9 cellular contexts compared by ENCODE assay signal in the genomic region with DNA sequence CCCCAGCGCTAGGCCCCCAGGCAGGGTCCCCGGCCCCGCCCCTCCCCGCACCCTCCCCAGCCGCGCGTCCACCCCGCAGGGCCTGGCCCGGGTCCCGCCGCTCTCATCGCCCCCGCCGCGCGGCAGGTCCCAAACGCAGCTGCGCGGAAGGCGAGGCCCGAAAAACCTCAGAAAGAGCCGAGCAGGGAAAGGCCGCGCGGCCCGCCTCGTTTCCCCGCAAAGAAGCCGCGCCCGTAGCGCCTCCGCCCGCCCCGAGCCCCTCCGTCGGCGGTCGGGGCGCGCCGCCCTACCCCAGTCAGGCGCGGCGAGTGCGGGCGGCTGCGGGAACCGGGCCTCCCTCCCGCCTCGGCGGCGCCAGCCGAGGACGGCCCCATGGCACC. TPM values are rescaled to one million over a fixed set of nuclear protein-coding genes. Genes with fewer than 3 reads are reported as not detected.
DNase-seq lines count a peak whose midpoint lies in the region; ATAC-seq, FAIRE-seq and TF ChIP-seq lines count a peak whose summit lies in the region.
"Had no signal": no experiment of that assay in that cellular context is flagged by ENCODE, and none has a peak within 500 bp of the region (broad histone marks: within the 10 kb centered on the region; RNA-seq: fewer than 3 reads in every experiment).

No MANE protein-coding gene starts in this region.

- TF ChIP-seq CTCF in body of pancreas (IDR thresholded peaks at IDR 0.05): no peak
- no peak for TF ChIP-seq CTCF in GM20000 (IDR thresholded peaks at IDR 0.05; ENCODE audit: extremely low read depth, missing control alignments)

- intact Hi-C loops in body of pancreas (cut with DNase I): no loop called here

- peak overlapping the region; percentile 49 for H2BK120ac ChIP-seq in mesenchymal stem cell (ENCODE audit: low read depth, low read length)

- H3K4ac ChIP-seq in mesenchymal stem cell (ENCODE audit: low read depth in 1 of 2, low read length in 2 of 2): peak overlapping the region in 1 of 2 experiments; percentile 50

- no peak overlapping the region for H2BK5ac ChIP-seq in mesenchymal stem cell (ENCODE audit: low read depth, low read length, poor library complexity, severe bottlenecking)

- WGBS in body of pancreas, 2 donors: 0% methylated on average over 1 to 46 of the region's 55 CpGs
- WGBS in mesenchymal stem cell: 1% methylated on average over 48 of the region's 55 CpGs

- H3K27ac ChIP-seq in HUES6 (ENCODE audit: low read depth, low read length) (peak overlapping the region; percentile 79; the same call in 1 of the 2 replicates), body of pancreas (peak overlapping the region; percentile 46 to 81 (median 69)), mesenchymal stem cell (ENCODE audit: low read length, poor library complexity, severe bottlenecking) (no peak overlapping the region)

- no peak overlapping the region for H2AK5ac ChIP-seq in mesenchymal stem cell (ENCODE audit: low read length, severe bottlenecking)

- H3K4me1 ChIP-seq in HUES6 (ENCODE audit: control insufficient read depth, insufficient read depth, low read length) (peaks cover 10% of the 10 kb centered on the region; the same call in 1 of the 2 replicates), body of pancreas (peaks cover 22% of the 10 kb centered on the region), mesenchymal stem cell (ENCODE audit: control insufficient read depth, insufficient read depth, low read depth, low read length) (peaks cover 8% of the 10 kb centered on the region)

- H3K23ac ChIP-seq in mesenchymal stem cell (ENCODE audit: low read length in 2 of 2): no peak overlapping the region

- peak; percentile 14 for DNase-seq in COR-L47 (lab: John Stamatoyannopoulos, UW)
- DNase-seq in body of pancreas: peak in 2 of 4 donors; percentile 22 to 24
- no peak for DNase-seq in mesenchymal stem cell
- no peak for DNase-seq in GM12892 (ENCODE audit: insufficient read length)
- no peak for DNase-seq in activated CD8-positive, alpha-beta memory T cell treated with anti-CD3 and anti-CD28 coated beads, Interleukin-2, amount 50 U/mL, for 4 hours
- no peak for DNase-seq in GM20000 (ENCODE audit: low spot score)

- peak overlapping the region; percentile 61 for H4K91ac ChIP-seq in mesenchymal stem cell (ENCODE audit: low read length)

- H3K4me3 ChIP-seq in HUES6 (ENCODE audit: low read depth, low read length) (peak overlapping the region; percentile 63), body of pancreas (peak overlapping the region; percentile 38 to 39), mesenchymal stem cell (ENCODE audit: insufficient read depth in 1 of 2, low read depth in 1 of 2, low read length in 2 of 2) (peak overlapping the region; percentile 74 to 86)

- H3K9ac ChIP-seq in HUES6 (ENCODE audit: low read length) (peak overlapping the region; percentile 90), mesenchymal stem cell (ENCODE audit: low read length) (peak overlapping the region; percentile 70)

- no peak overlapping the region for H3K14ac ChIP-seq in mesenchymal stem cell (ENCODE audit: low read length in 2 of 2)

- peaks cover 13% of the 10 kb centered on the region for H3K79me1 ChIP-seq in mesenchymal stem cell (replicated peaks; ENCODE audit: low read length, poor library complexity, severe bottlenecking)

- ATAC-seq in GM21367 (IDR thresholded peaks at IDR 0.05; ENCODE audit: unreplicated experiment) (peak; percentile 14), body of pancreas (peak; percentile 39)

- no peak overlapping the region for H4K8ac ChIP-seq in mesenchymal stem cell (ENCODE audit: low read length)

- TF ChIP-seq POLR2A in body of pancreas (IDR thresholded peaks at IDR 0.05) (no peak), GM12892 (IDR thresholded peaks at IDR 0.05; ENCODE audit: low read depth, low read length) (no peak)

- H2BK12ac ChIP-seq in mesenchymal stem cell (ENCODE audit: low read length in 2 of 2): no peak overlapping the region

- peak overlapping the region; percentile 79 for H3K4me2 ChIP-seq in mesenchymal stem cell (ENCODE audit: low read length, poor library complexity, severe bottlenecking)

- no peak for FAIRE-seq in GM12892 (lab: Jason Lieb, UNC)
- FAIRE-seq: TTC549 had no signal

- H3K36me3 ChIP-seq in HUES6 (ENCODE audit: control insufficient read depth, insufficient read depth, low read length): peaks cover 10% of the 10 kb centered on the region
- no peaks in the 10 kb centered on the region for H3K36me3 ChIP-seq in body of pancreas (replicated peaks in 1 of 2; ENCODE audit: insufficient read depth in 1 of 2, low read depth in 2 of 2)
- H3K36me3 ChIP-seq in mesenchymal stem cell (ENCODE audit: control insufficient read depth in 1 of 2, insufficient read depth in 2 of 2, low read depth in 1 of 2, low read length in 2 of 2): peaks cover 0 to 4% of the 10 kb centered on the region in 2 experiments

- H3K27me3 ChIP-seq in HUES6 (ENCODE audit: control insufficient read depth, insufficient read depth, low read length): peaks cover 9% of the 10 kb centered on the region
- H3K27me3 ChIP-seq in body of pancreas: no peaks in the 10 kb centered on the region
- no peaks in the 10 kb centered on the region for H3K27me3 ChIP-seq in mesenchymal stem cell (ENCODE audit: control insufficient read depth in 1 of 2, insufficient read depth in 1 of 2, low read length in 2 of 2)

- peak overlapping the region; percentile 95 for H2AFZ ChIP-seq in mesenchymal stem cell (ENCODE audit: low read depth, low read length)

- no peak overlapping the region for H2BK15ac ChIP-seq in mesenchymal stem cell (ENCODE audit: low read depth, poor library complexity, severe bottlenecking)

- peaks cover 2% of the 10 kb centered on the region; the same call in 1 of the 2 replicates for H3K9me3 ChIP-seq in HUES6 (ENCODE audit: control insufficient read depth, insufficient read depth, low read depth, low read length)
- H3K9me3 ChIP-seq in body of pancreas: no peaks in the 10 kb centered on the region
- H3K9me3 ChIP-seq in mesenchymal stem cell (ENCODE audit: control insufficient read depth, low read length): no peaks in the 10 kb centered on the region

- peak overlapping the region; percentile 38 to 43 for H3K18ac ChIP-seq in mesenchymal stem cell (ENCODE audit: low read depth in 1 of 2, low read length in 2 of 2)

RNA-seq across cellular contexts. Expression of gene POLE, which starts 0.3 kb away (rescaled TPM):
- 10 to 100 TPM; 12.5 to 36.9 TPM for total RNA-seq in body of pancreas
- 4.5 TPM for polyA plus RNA-seq in mesenchymal stem cell (2013, experiment 1 of 2)
- polyA plus RNA-seq in mesenchymal stem cell (2013, experiment 2 of 2): 3.9 TPM
- polyA plus RNA-seq in GM12892 (2012; ENCODE audit: missing spikeins): 46.0 TPM

RNA-seq across cellular contexts. Expression of gene PXMP2, which starts 0.6 kb away (rescaled TPM):
- 10 to 100 TPM; 37.2 to 39.7 TPM for total RNA-seq in body of pancreas
- 15.3 TPM for polyA plus RNA-seq in mesenchymal stem cell (2013, experiment 1 of 2)
- 15.8 TPM for polyA plus RNA-seq in mesenchymal stem cell (2013, experiment 2 of 2)
- 50.6 TPM for polyA plus RNA-seq in GM12892 (2012; ENCODE audit: missing spikeins)

RNA-seq across cellular contexts. Expression of gene PGAM5, which starts 23.8 kb away (rescaled TPM):
- 10 to 100 TPM; 15.0 to 39.2 TPM for total RNA-seq in body of pancreas
- 13.1 TPM for polyA plus RNA-seq in mesenchymal stem cell (2013, experiment 1 of 2)
- 13.1 TPM for polyA plus RNA-seq in mesenchymal stem cell (2013, experiment 2 of 2)
- polyA plus RNA-seq in GM12892 (2012; ENCODE audit: missing spikeins): 27.7 TPM
